In the genomic region with DNA sequence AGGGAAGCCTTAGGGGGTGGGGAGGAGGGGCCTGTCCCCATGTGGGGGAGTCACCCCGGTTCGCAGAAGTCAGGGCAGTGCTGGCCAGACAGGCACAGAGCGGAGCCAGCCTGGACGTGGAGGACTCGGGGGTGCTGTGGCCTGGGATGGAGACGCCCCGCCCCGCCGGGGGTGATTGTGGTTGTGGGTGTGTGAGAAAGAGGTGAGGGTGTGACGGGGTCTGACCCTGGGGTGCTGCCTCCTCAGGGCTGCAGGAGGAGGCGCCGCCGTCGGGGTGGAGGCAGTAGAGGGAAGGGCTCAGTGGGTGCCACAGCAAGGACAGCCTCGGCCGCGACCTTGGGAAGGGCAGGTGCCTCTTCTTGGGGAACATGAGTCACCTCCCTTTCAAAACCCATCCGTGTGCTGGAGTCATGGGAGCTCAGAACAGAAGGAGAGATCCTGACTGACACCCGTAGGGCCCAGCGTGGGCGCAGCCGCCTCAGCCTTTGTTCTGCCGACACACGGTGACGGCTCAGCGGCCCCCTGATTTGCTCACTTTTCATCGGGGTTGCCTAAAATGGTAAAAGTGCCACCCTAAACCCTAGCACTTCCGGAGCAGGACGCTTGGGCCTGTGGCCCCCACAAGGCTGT, we compare ENCODE assay signal across 1 cellular context.
TF ChIP-seq lines count a peak whose summit lies in the region.

No MANE protein-coding gene starts in this region.

TF ChIP-seq in K562, 482 proteins besides CTCF, POLR2A, EP300 and RAD21:
- TF ChIP-seq NFATC3 (IDR thresholded peaks at IDR 0.05): no peak
- TF ChIP-seq EGR1 (conservative IDR thresholded peaks at IDR 0.05): peak; percentile 32; the same call in 1 of the 2 replicates
- no peak for TF ChIP-seq PHB (CRISPR knock-in tag; IDR thresholded peaks at IDR 0.05)
